1 cellular context compared by ENCODE assay signal in the genomic region with DNA sequence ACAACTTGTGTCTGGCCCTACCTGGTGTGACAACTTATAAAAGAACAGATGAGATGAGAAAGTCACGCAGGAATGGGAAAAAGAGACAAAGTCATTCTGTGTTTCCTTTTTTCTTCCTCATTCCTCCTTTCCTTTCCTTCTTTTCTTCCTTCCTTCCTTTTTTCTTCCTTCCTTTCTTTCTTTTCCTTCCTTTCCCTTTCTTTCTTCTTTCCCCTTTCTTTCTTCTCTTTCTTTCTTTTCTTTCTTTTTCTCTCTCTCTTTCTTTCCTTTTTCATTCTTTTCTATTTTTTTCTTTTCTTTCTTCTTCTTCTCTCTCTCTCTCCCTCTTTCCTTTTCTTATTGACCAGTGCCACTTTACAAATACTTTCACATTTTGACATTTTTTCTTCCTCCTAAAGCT.
TF ChIP-seq lines count a peak whose summit lies in the region.

No MANE protein-coding gene starts in this region.

TF ChIP-seq in HEK293, 187 proteins besides CTCF, POLR2A, EP300 and RAD21 (continued from another document):
- TF ChIP-seq PRDM1 (tag by site-specific recombination; IDR thresholded peaks at IDR 0.05): peak; percentile 95
TF ChIP-seq in HEK293: peak in this region for 3.
